ENCODE assay signal across 8 cellular contexts in genomic region chr9:109907400-109907799, GRCh38.
DNase-seq lines count a peak whose midpoint lies in the region; ATAC-seq and TF ChIP-seq lines count a peak whose summit lies in the region.

No MANE protein-coding gene starts in this region.

- H3K36me3 ChIP-seq in adrenal gland (replicated peaks in 1 of 2) = no peaks in the 10 kb centered on the region
- H3K36me3 ChIP-seq in mucosa of descending colon (ENCODE audit: low read depth) = no peaks in the 10 kb centered on the region

- H3K9me3 ChIP-seq in adrenal gland (replicated peaks in 1 of 3) (no peaks in the 10 kb centered on the region), mucosa of descending colon (no peaks in the 10 kb centered on the region)

- no peaks in the 10 kb centered on the region for H3K27me3 Mint-ChIP-seq in HFFc6 (ENCODE audit: insufficient read depth)

- H3K4me3 ChIP-seq in adrenal gland (no peak overlapping the region), mucosa of descending colon (no peak overlapping the region)

- peaks cover 22% of the 10 kb centered on the region for H3K4me1 Mint-ChIP-seq in HFFc6 (ENCODE audit: low read depth)

- no peaks in the 10 kb centered on the region for H3K9me3 Mint-ChIP-seq in HFFc6

- 60 to 79% (median 72%) methylated on average over 5 of the region's 5 CpGs for WGBS in adrenal gland, 4 donors

- H3K4me1 ChIP-seq in adrenal gland (replicated peaks in 1 of 2) = peaks cover 0 to 16% of the 10 kb centered on the region in 2 donors
- peaks cover 27% of the 10 kb centered on the region for H3K4me1 ChIP-seq in mucosa of descending colon (ENCODE audit: low read depth)

- no peak overlapping the region for H3K4me3 Mint-ChIP-seq in HFFc6

- no peak for TF ChIP-seq POLR2A in adrenal gland (IDR thresholded peaks at IDR 0.05)

- H3K36me3 Mint-ChIP-seq in HFFc6 (ENCODE audit: low read depth) = no peaks in the 10 kb centered on the region

- intact Hi-C loops in adrenal gland (cut with DNase I) = loop anchor here (5.0 to 10.0 kb wide), 3 partner anchors 147 to 247 kb away; no protein-coding TSS in a partner anchor
- intact Hi-C loops in mucosa of descending colon (cut with DNase I, micrococcal nuclease) = no loop called here

- H3K27ac ChIP-seq in adrenal gland = peak overlapping the region in 1 of 5 donors; percentile 68

- no peak overlapping the region for H3K27ac Mint-ChIP-seq in HFFc6

- TF ChIP-seq CTCF in adrenal gland (IDR thresholded peaks at IDR 0.05) (no peak), mucosa of descending colon (IDR thresholded peaks at IDR 0.05) (no peak), HFFc6 (IDR thresholded peaks at IDR 0.05) (no peak)

- H3K27me3 ChIP-seq in adrenal gland = no peaks in the 10 kb centered on the region

- ATAC-seq in GM18517 (IDR thresholded peaks at IDR 0.05; ENCODE audit: unreplicated experiment) (peak; percentile 79), HG02678 (IDR thresholded peaks at IDR 0.05; ENCODE audit: unreplicated experiment) (peak; percentile 83), mucosa of descending colon (peak; percentile 80)

- peak in 6 of 7 donors; percentile 22 to 74 (median 38) for DNase-seq in adrenal gland
- DNase-seq in mucosa of descending colon = peak; percentile 55 to 60 (median 59)
- no peak for DNase-seq in activated CD4-positive, alpha-beta T cell treated with anti-CD3 and anti-CD28 coated beads, Interleukin-2, amount 50 U/mL, for 4 hours
- no peak for DNase-seq in activated T-cell treated with anti-CD3 and anti-CD28 coated beads for 4 hours
- no peak for DNase-seq in Kasumi-1 (lab: John Stamatoyannopoulos, UW)
- DNase-seq in HFFc6 = no peak

Comparison
In these comparisons a context has a peak if more than half of its experiments do, and no peak if none do; other contexts are left out.
1. DNase-seq: peak in adrenal gland (6 of 7) and mucosa of descending colon (3 of 3); none in activated CD4-positive, alpha-beta T cell treated with anti-CD3 and anti-CD28 coated beads, Interleukin-2, amount 50 U/mL, for 4 hours (0 of 2), activated T-cell treated with anti-CD3 and anti-CD28 coated beads for 4 hours (single experiment), Kasumi-1 (0 of 2) and HFFc6 (single experiment).
2. intact Hi-C loops: an anchor here in adrenal gland (5.0 to 10.0 kb wide); none called in mucosa of descending colon.
3. Peak in every context shown above with its lines, with median percentiles within 50 percentile points of each other: ATAC-seq.